ENCODE assay signal across 8 cellular contexts in the genomic region with DNA sequence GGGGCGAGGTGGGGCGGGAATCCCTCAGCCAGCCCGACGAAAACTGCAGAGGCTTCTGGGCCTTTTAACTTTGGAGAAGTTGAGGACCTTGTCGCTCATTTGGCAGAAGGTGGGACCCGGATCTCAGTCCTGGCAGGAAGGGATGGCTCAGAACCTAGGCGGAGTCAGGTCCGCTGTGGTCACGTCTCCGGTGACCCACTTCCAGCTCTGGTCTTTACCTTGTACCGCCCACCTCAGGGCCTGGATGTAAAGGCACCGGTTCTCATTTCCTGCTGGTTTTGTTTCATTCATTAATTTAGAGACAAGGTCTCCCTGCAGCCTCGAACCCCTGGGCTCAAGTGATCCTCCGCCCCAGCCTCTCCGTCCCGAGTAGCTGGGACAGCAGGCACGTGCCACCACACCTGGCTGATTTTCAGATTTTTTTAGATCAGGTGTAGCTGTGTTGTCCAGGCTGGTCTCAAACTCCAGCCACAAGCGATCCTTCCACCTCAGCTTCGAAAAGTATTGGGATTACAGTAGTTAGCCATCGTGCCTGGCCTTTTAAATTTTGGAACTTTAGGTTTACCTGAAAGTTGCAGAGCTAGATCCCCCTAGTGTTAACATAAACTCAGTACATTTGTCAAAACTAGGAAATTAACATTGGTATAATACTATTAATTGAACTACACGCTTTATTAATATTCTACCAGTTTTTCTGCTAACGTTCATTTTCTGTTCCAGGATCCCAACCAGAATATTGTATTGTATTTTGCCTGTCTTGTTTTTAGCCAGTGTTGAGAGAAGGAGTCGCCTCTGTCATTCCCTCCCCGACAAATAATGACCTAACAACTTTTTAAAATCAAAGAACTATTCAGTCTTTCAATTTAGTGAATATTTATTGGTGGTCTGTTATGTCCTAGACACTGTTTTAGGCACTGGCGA. TPM values are rescaled to one million over a fixed set of nuclear protein-coding genes. Genes with fewer than 3 reads are reported as not detected.
DNase-seq lines count a peak whose midpoint lies in the region; ATAC-seq and TF ChIP-seq lines count a peak whose summit lies in the region.

No MANE protein-coding gene starts in this region.

- H3K9ac ChIP-seq in BLaER1, result peak overlapping the region; percentile 82

- ATAC-seq in GM19035 (IDR thresholded peaks at IDR 0.05; ENCODE audit: unreplicated experiment) (peak; percentile 45), HG03280 (IDR thresholded peaks at IDR 0.05; ENCODE audit: unreplicated experiment) (peak; percentile 32)

- H3K27ac ChIP-seq in BLaER1, result peak overlapping the region; percentile 91
- H3K27ac ChIP-seq in neutrophil, result peak overlapping the region; percentile 92
- H3K27ac ChIP-seq in uterus, result peak overlapping the region; percentile 84 to 89

- TF ChIP-seq CTCF in neutrophil (IDR thresholded peaks at IDR 0.05), result peak; percentile 10
- peak in 3 of 4 experiments; percentile 28 to 33 (median 30) for TF ChIP-seq CTCF in uterus (IDR thresholded peaks at IDR 0.05)

- peaks cover 36% of the 10 kb centered on the region for H3K4me1 ChIP-seq in BLaER1
- H3K4me1 ChIP-seq in neutrophil (ENCODE audit: control insufficient read depth in 1 of 2, insufficient read depth in 1 of 2, low read depth in 1 of 2, low read length in 1 of 2), result peaks cover 31 to 34% of the 10 kb centered on the region in 2 experiments
- H3K4me1 ChIP-seq in uterus, result peaks cover 0 to 7% of the 10 kb centered on the region in 2 donors

- peak overlapping the region; percentile 96 for H3K4me2 ChIP-seq in BLaER1

- no peak for TF ChIP-seq POLR2A in uterus (IDR thresholded peaks at IDR 0.05)

- intact Hi-C loops in uterus (cut with DNase I; ENCODE audit: low total_unique reads), result no loop called here

- H3K9me3 ChIP-seq in BLaER1, result no peaks in the 10 kb centered on the region
- H3K9me3 ChIP-seq in neutrophil, result no peaks in the 10 kb centered on the region
- no peaks in the 10 kb centered on the region for H3K9me3 ChIP-seq in uterus

- H3K36me3 ChIP-seq in BLaER1 (peaks cover 3% of the 10 kb centered on the region; the same call in 1 of the 2 replicates), neutrophil (no peaks in the 10 kb centered on the region), uterus (no peaks in the 10 kb centered on the region)

- H4K20me1 ChIP-seq in BLaER1, result no peaks in the 10 kb centered on the region

- H3K4me3 ChIP-seq in BLaER1 (peak overlapping the region; percentile 80), neutrophil (ENCODE audit: low read depth in 1 of 2, low read length in 1 of 2) (peak overlapping the region; percentile 63 to 77), uterus (peak overlapping the region; percentile 52 to 77)

- DNase-seq in NOMO-1 treated with DMSO at 0.1 percent for 48 hours (lab: John Stamatoyannopoulos, UW; ENCODE audit: unreplicated experiment) (peak; percentile 70), fibroblast of the conjunctiva (ENCODE audit: low read depth) (peak; percentile 8), uterus (peak in 1 of 2 donors; percentile 38)
- DNase-seq in activated T-helper 1 cell treated with anti-CD3 and anti-CD28 coated beads, Interleukin-2, amount 50 U/mL, for 16 hours (ENCODE audit: low read depth in 1 of 2, low spot score in 1 of 2), result peak; percentile 7 to 18

- no peaks in the 10 kb centered on the region for H3K27me3 ChIP-seq in BLaER1
- H3K27me3 ChIP-seq in neutrophil, result no peaks in the 10 kb centered on the region
- H3K27me3 ChIP-seq in uterus, result no peaks in the 10 kb centered on the region

RNA-seq across cellular contexts. Expression of a gene that starts 0.9 kb away (rescaled TPM):
- 100 to 1,000 TPM in 1 of 4 donors, 10 to 100 TPM in 3; 41.5 to 102 (median 65.3) TPM for total RNA-seq in uterus

RNA-seq across cellular contexts. Expression of a gene that starts 45.7 kb away (rescaled TPM):
- 10 to 100 TPM; 10.8 to 76.9 (median 26.0) TPM for total RNA-seq in uterus
